Comparison of ENCODE assay signal across 1 cellular context in genomic region chr11:62025429-62026105, GRCh38.
TF ChIP-seq lines count a peak whose summit lies in the region.

No MANE protein-coding gene starts in this region.

TF ChIP-seq in HepG2, 621 proteins besides CTCF, POLR2A, EP300 and RAD21 (continued from another document and continues in another):
- TF ChIP-seq MLXIP (CRISPR knock-in tag; IDR thresholded peaks at IDR 0.05; ENCODE audit: borderline replicate concordance) (no peak), ZNF121 (CRISPR knock-in tag; IDR thresholded peaks at IDR 0.05) (no peak), ZSCAN25 (CRISPR knock-in tag; IDR thresholded peaks at IDR 0.05) (0 out of 2 replicates have a peak, but pooled peaks have one; percentile 53), TAF15 (IDR thresholded peaks at IDR 0.05; ENCODE audit: low read depth, low read length, poor library complexity, severe bottlenecking) (no peak), STAT5B (CRISPR knock-in tag; IDR thresholded peaks at IDR 0.05) (no peak), KAT8 (CRISPR knock-in tag; IDR thresholded peaks at IDR 0.05) (peak; percentile 24; the same call in 1 of the 2 replicates), PBX2 (CRISPR knock-in tag; IDR thresholded peaks at IDR 0.05) (no peak), PCBP1 (IDR thresholded peaks at IDR 0.05; ENCODE audit: borderline replicate concordance, low read depth, low read length) (no peak), KDM4B (CRISPR knock-in tag; IDR thresholded peaks at IDR 0.05) (peak; percentile 36), TCF12 (IDR thresholded peaks at IDR 0.05) (no peak), TCF12 (CRISPR knock-in tag; IDR thresholded peaks at IDR 0.05) (no peak), ZNF550 (CRISPR knock-in tag; IDR thresholded peaks at IDR 0.05; ENCODE audit: borderline replicate concordance) (no peak), ZNF468 (CRISPR knock-in tag; IDR thresholded peaks at IDR 0.05) (no peak), ZNF543 (CRISPR knock-in tag; IDR thresholded peaks at IDR 0.05) (no peak), ELF4 (CRISPR knock-in tag; IDR thresholded peaks at IDR 0.05; ENCODE audit: borderline replicate concordance) (no peak), ISL2 (CRISPR knock-in tag; IDR thresholded peaks at IDR 0.05) (no peak), TARDBP (CRISPR knock-in tag; IDR thresholded peaks at IDR 0.05) (peak; percentile 66; the same call in 1 of the 2 replicates), ZNF138 (CRISPR knock-in tag; IDR thresholded peaks at IDR 0.05; ENCODE audit: low read depth) (no peak), KDM6A (CRISPR knock-in tag; IDR thresholded peaks at IDR 0.05; ENCODE audit: low read depth) (0 out of 2 replicates have a peak, but pooled peaks have one; percentile 52), ZFP36 (IDR thresholded peaks at IDR 0.05; ENCODE audit: borderline replicate concordance, low read depth, low read length, partially characterized antibody) (no peak), MYNN (CRISPR knock-in tag; IDR thresholded peaks at IDR 0.05; ENCODE audit: low read depth) (no peak), PHF21A (CRISPR knock-in tag; IDR thresholded peaks at IDR 0.05) (peak; percentile 87), NFE2L2 (IDR thresholded peaks at IDR 0.05; ENCODE audit: low read length) (no peak), SYNCRIP (IDR thresholded peaks at IDR 0.05; ENCODE audit: insufficient read depth, low read depth, low read length) (no peak), PHF5A (CRISPR knock-in tag; IDR thresholded peaks at IDR 0.05; ENCODE audit: low read depth, unreplicated experiment) (no peak), ZNF562 (CRISPR knock-in tag; IDR thresholded peaks at IDR 0.05; ENCODE audit: borderline replicate concordance) (no peak), DZIP1 (CRISPR knock-in tag; IDR thresholded peaks at IDR 0.05) (no peak), ZSCAN20 (CRISPR knock-in tag; IDR thresholded peaks at IDR 0.05; ENCODE audit: borderline replicate concordance) (no peak), ZNF792 (CRISPR knock-in tag; IDR thresholded peaks at IDR 0.05) (no peak), XRCC5 (optimal IDR thresholded peaks at IDR 0.05; ENCODE audit: low read length) (peak; percentile 42), MED1 (CRISPR knock-in tag; IDR thresholded peaks at IDR 0.05) (peak; percentile 92), ZNF264 (CRISPR knock-in tag; IDR thresholded peaks at IDR 0.05) (no peak), RFX1 (IDR thresholded peaks at IDR 0.05) (0 out of 2 replicates have a peak, but pooled peaks have one; percentile 12), ZNF605 (CRISPR knock-in tag; IDR thresholded peaks at IDR 0.05) (peak; percentile 58; the same call in 1 of the 2 replicates), ZNF781 (CRISPR knock-in tag; IDR thresholded peaks at IDR 0.05; ENCODE audit: borderline replicate concordance, not compliant biosample characterization) (no peak), ETV5 (CRISPR knock-in tag; IDR thresholded peaks at IDR 0.05; ENCODE audit: borderline replicate concordance) (peak; percentile 74), ZNF451 (CRISPR knock-in tag; IDR thresholded peaks at IDR 0.05) (no peak), CCDC6 (CRISPR knock-in tag; IDR thresholded peaks at IDR 0.05) (no peak), SMAD1 (CRISPR knock-in tag; IDR thresholded peaks at IDR 0.05; ENCODE audit: borderline replicate concordance, low read depth) (no peak), EHMT2 (IDR thresholded peaks at IDR 0.05; ENCODE audit: borderline replicate concordance, low read depth, low read length) (no peak), GTF3A (CRISPR knock-in tag; conservative IDR thresholded peaks at IDR 0.05) (no peak), ZNF710 (CRISPR knock-in tag; IDR thresholded peaks at IDR 0.05; ENCODE audit: borderline replicate concordance) (peak; percentile 43; the same call in 1 of the 2 replicates), AGO1 (IDR thresholded peaks at IDR 0.05; ENCODE audit: low read depth, low read length, poor library complexity, severe bottlenecking) (no peak), ZNF773 (CRISPR knock-in tag; IDR thresholded peaks at IDR 0.05; ENCODE audit: borderline replicate concordance) (no peak), REPIN1 (CRISPR knock-in tag; IDR thresholded peaks at IDR 0.05; ENCODE audit: borderline replicate concordance, low read depth) (0 out of 2 replicates have a peak, but pooled peaks have one; percentile 37), ZNF337 (CRISPR knock-in tag; IDR thresholded peaks at IDR 0.05; ENCODE audit: borderline replicate concordance, low read depth) (no peak)
- TF ChIP-seq, protein P1, sequence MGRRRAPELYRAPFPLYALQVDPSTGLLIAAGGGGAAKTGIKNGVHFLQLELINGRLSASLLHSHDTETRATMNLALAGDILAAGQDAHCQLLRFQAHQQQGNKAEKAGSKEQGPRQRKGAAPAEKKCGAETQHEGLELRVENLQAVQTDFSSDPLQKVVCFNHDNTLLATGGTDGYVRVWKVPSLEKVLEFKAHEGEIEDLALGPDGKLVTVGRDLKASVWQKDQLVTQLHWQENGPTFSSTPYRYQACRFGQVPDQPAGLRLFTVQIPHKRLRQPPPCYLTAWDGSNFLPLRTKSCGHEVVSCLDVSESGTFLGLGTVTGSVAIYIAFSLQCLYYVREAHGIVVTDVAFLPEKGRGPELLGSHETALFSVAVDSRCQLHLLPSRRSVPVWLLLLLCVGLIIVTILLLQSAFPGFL (CRISPR knock-in tag; IDR thresholded peaks at IDR 0.05), result no peak
- TF ChIP-seq, protein P2, sequence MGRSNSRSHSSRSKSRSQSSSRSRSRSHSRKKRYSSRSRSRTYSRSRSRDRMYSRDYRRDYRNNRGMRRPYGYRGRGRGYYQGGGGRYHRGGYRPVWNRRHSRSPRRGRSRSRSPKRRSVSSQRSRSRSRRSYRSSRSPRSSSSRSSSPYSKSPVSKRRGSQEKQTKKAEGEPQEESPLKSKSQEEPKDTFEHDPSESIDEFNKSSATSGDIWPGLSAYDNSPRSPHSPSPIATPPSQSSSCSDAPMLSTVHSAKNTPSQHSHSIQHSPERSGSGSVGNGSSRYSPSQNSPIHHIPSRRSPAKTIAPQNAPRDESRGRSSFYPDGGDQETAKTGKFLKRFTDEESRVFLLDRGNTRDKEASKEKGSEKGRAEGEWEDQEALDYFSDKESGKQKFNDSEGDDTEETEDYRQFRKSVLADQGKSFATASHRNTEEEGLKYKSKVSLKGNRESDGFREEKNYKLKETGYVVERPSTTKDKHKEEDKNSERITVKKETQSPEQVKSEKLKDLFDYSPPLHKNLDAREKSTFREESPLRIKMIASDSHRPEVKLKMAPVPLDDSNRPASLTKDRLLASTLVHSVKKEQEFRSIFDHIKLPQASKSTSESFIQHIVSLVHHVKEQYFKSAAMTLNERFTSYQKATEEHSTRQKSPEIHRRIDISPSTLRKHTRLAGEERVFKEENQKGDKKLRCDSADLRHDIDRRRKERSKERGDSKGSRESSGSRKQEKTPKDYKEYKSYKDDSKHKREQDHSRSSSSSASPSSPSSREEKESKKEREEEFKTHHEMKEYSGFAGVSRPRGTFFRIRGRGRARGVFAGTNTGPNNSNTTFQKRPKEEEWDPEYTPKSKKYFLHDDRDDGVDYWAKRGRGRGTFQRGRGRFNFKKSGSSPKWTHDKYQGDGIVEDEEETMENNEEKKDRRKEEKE (IDR thresholded peaks at IDR 0.05), result no peak
- TF ChIP-seq, protein P3, sequence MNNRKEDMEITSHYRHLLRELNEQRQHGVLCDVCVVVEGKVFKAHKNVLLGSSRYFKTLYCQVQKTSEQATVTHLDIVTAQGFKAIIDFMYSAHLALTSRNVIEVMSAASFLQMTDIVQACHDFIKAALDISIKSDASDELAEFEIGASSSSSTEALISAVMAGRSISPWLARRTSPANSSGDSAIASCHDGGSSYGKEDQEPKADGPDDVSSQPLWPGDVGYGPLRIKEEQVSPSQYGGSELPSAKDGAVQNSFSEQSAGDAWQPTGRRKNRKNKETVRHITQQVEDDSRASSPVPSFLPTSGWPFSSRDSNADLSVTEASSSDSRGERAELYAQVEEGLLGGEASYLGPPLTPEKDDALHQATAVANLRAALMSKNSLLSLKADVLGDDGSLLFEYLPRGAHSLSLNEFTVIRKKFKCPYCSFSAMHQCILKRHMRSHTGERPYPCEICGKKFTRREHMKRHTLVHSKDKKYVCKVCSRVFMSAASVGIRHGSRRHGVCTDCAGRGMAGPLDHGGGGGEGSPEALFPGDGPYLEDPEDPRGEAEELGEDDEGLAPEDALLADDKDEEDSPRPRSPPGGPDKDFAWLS (CRISPR knock-in tag; IDR thresholded peaks at IDR 0.05; ENCODE audit: borderline replicate concordance), result no peak
- TF ChIP-seq, protein P4, sequence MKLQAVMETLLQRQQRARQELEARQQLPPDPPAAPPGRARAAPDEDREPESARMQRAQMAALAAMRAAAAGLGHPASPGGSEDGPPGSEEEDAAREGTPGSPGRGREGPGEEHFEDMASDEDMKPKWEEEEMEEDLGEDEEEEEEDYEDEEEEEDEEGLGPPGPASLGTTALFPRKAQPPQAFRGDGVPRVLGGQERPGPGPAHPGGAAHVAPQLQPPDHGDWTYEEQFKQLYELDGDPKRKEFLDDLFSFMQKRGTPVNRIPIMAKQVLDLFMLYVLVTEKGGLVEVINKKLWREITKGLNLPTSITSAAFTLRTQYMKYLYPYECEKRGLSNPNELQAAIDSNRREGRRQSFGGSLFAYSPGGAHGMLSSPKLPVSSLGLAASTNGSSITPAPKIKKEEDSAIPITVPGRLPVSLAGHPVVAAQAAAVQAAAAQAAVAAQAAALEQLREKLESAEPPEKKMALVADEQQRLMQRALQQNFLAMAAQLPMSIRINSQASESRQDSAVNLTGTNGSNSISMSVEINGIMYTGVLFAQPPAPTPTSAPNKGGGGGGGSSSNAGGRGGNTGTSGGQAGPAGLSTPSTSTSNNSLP (IDR thresholded peaks at IDR 0.05; ENCODE audit: low read depth, low read length), result peak; percentile 29; the same call in 1 of the 2 replicates
- TF ChIP-seq, protein P5, sequence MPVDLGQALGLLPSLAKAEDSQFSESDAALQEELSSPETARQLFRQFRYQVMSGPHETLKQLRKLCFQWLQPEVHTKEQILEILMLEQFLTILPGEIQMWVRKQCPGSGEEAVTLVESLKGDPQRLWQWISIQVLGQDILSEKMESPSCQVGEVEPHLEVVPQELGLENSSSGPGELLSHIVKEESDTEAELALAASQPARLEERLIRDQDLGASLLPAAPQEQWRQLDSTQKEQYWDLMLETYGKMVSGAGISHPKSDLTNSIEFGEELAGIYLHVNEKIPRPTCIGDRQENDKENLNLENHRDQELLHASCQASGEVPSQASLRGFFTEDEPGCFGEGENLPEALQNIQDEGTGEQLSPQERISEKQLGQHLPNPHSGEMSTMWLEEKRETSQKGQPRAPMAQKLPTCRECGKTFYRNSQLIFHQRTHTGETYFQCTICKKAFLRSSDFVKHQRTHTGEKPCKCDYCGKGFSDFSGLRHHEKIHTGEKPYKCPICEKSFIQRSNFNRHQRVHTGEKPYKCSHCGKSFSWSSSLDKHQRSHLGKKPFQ (CRISPR knock-in tag; IDR thresholded peaks at IDR 0.05; ENCODE audit: insufficient replicate concordance), result peak; percentile 83
